Comparison of ENCODE assay signal across 21 cellular contexts in the genomic region with DNA sequence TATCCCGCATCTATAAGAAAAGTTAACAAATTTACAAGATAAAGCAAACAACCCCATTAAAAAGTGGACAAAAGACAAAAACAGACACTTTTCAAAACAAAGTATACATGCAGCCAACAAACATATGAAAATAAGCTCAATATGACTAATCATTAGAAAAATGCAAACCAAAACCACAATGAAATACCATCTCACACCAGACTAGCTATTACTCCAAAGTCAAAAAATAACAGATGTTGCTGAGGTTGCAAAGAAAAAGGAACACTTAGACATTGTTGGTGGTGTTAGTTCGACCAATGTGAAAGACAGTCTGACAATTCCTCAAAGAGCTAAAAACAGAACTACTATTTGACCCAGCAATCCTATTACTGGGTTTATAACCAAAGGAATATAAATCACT.
DNase-seq lines count a peak whose midpoint lies in the region; ATAC-seq and TF ChIP-seq lines count a peak whose summit lies in the region.
"Had no signal": no experiment of that assay in that cellular context is flagged by ENCODE, and none has a peak within 500 bp of the region (broad histone marks: within the 10 kb centered on the region; RNA-seq: fewer than 3 reads in every experiment).

No MANE protein-coding gene starts in this region.

- BruUV-seq in PC-3 (replicated peaks; lab: Mats Ljungman, UMichigan), result no TSS peak

- H3K9me3 ChIP-seq in PC-3 (ENCODE audit: low read length) (0 out of 2 replicates have a peak, but pooled peaks cover 12% of the 10 kb centered on the region), heart left ventricle (peaks cover 0 to 53% (median 12%) of the 10 kb centered on the region in 12 donors)
- peaks cover 0 to 4% of the 10 kb centered on the region in 2 donors for H3K9me3 ChIP-seq in CD4-positive, alpha-beta memory T cell (ENCODE audit: control insufficient read depth in 1 of 2, low read length in 2 of 2)
- H3K9me3 ChIP-seq: BE2C, MG63 had no signal

- H3K9ac ChIP-seq in PC-3 (ENCODE audit: low read length), result no peak overlapping the region

- no peak overlapping the region for H3K4me3 ChIP-seq in PC-3 (ENCODE audit: low read length)
- no peak overlapping the region for H3K4me3 ChIP-seq in choroid plexus epithelial cell (ENCODE audit: low read depth, low read length)
- no peak overlapping the region for H3K4me3 ChIP-seq in heart left ventricle
- no peak overlapping the region for H3K4me3 ChIP-seq in CD4-positive, alpha-beta memory T cell (ENCODE audit: low read length in 2 of 2)
- H3K4me3 ChIP-seq: GM23338, MG63, SK-N-MC had no signal

- H4K20me1 ChIP-seq in PC-3 (ENCODE audit: low read length), result no peaks in the 10 kb centered on the region

- H3K4me1 ChIP-seq in PC-3 (ENCODE audit: insufficient read depth, low read length) (no peaks in the 10 kb centered on the region), heart left ventricle (no peaks in the 10 kb centered on the region)
- no peaks in the 10 kb centered on the region for H3K4me1 ChIP-seq in CD4-positive, alpha-beta memory T cell (ENCODE audit: insufficient read depth, low read length)
- H3K4me1 ChIP-seq: BE2C had no signal

- POLR2A ChIA-PET in PC-3 (lab: Charles Lee; ENCODE audit: unreplicated experiment), result no interaction called here
- POLR2A ChIA-PET in CD4-positive, alpha-beta memory T cell (lab: Charles Lee; ENCODE audit: partially characterized antibody), result no interaction called here

- CTCF ChIA-PET in PC-3 (lab: Charles Lee), result interaction anchor here (0.6 kb wide), 1 partner anchor 984 kb away, joined by 3 read pairs; no protein-coding TSS in a partner anchor
- CTCF ChIA-PET in CD4-positive, alpha-beta memory T cell (lab: Charles Lee; ENCODE audit: partially characterized antibody), result no interaction called here

- no peak overlapping the region for H3K4me2 ChIP-seq in PC-3 (ENCODE audit: low read length)
- H3K4me2 ChIP-seq: GM23338 had no signal

- TF ChIP-seq CTCF in PC-3 (conservative IDR thresholded peaks at IDR 0.05; ENCODE audit: low read depth, low read length), result no peak
- no peak for TF ChIP-seq CTCF in choroid plexus epithelial cell (conservative IDR thresholded peaks at IDR 0.05; ENCODE audit: low read depth, low read length)
- no peak for TF ChIP-seq CTCF in heart left ventricle (IDR thresholded peaks at IDR 0.05)
- TF ChIP-seq CTCF in mesothelial cell of epicardium (IDR thresholded peaks at IDR 0.05; ENCODE audit: unreplicated experiment), result no peak
- TF ChIP-seq CTCF in omental fat pad (IDR thresholded peaks at IDR 0.05), result no peak

- no peak overlapping the region for H2AFZ ChIP-seq in PC-3 (ENCODE audit: low read length)
- H2AFZ ChIP-seq: GM23338 had no signal

- no peaks in the 10 kb centered on the region for H3K4me1 Mint-ChIP-seq in CD4-positive, alpha-beta memory T cell
- no peaks in the 10 kb centered on the region for H3K4me1 Mint-ChIP-seq in mesothelial cell of epicardium
- H3K4me1 Mint-ChIP-seq: GM23338 had no signal

- DNase-seq in HS-5 (ENCODE audit: low read depth), result peak; percentile 15
- peak; percentile 24 for DNase-seq in PC-3
- peak; percentile 26 for DNase-seq in choroid plexus epithelial cell (ENCODE audit: low read depth)
- DNase-seq in glomerular visceral epithelial cell (ENCODE audit: extremely low spot score), result peak; percentile 1
- no peak for DNase-seq in heart left ventricle
- no peak for DNase-seq in CD4-positive, alpha-beta memory T cell
- DNase-seq in mesothelial cell of epicardium (ENCODE audit: low spot score in 2 of 2, unreplicated experiment in 2 of 2), result no peak
- no peak for DNase-seq in omental fat pad (ENCODE audit: low spot score)
- DNase-seq: BE2C, COR-L47, DMS 273 treated with DMSO at 0.1 percent for 48 hours, HCEC 1CT, IMR-90, MG63, NCI-H1417 treated with DMSO at 0.1 percent for 48 hours, NCI-H187, NCI-H446, NCI-H526, SHP77 had no signal

- no peak overlapping the region for H3K27ac Mint-ChIP-seq in CD4-positive, alpha-beta memory T cell
- H3K27ac Mint-ChIP-seq in mesothelial cell of epicardium, result no peak overlapping the region
- H3K27ac Mint-ChIP-seq: GM23338 had no signal

- 78 to 85% (median 82%) methylated on average over 2 of the region's 2 CpGs for WGBS in heart left ventricle, 4 donors

- peaks cover 4 to 35% (median 30%) of the 10 kb centered on the region in 8 donors for H3K9me3 Mint-ChIP-seq in CD4-positive, alpha-beta memory T cell
- peaks cover 65% of the 10 kb centered on the region for H3K9me3 Mint-ChIP-seq in mesothelial cell of epicardium

- no peaks in the 10 kb centered on the region for H3K9me2 ChIP-seq in PC-3 (replicated peaks; ENCODE audit: low read length)

- TF ChIP-seq POLR2A in heart left ventricle (IDR thresholded peaks at IDR 0.05), result no peak

- H3K27ac ChIP-seq in PC-3 (ENCODE audit: low read length) (no peak overlapping the region), heart left ventricle (no peak overlapping the region)
- no peak overlapping the region for H3K27ac ChIP-seq in CD4-positive, alpha-beta memory T cell (ENCODE audit: low read depth, low read length)
- H3K27ac ChIP-seq: SK-N-MC had no signal

- H3K79me2 ChIP-seq in PC-3 (ENCODE audit: low read length), result no peaks in the 10 kb centered on the region

- no peaks in the 10 kb centered on the region for H3K27me3 Mint-ChIP-seq in CD4-positive, alpha-beta memory T cell
- H3K27me3 Mint-ChIP-seq in mesothelial cell of epicardium (ENCODE audit: low read depth), result no peaks in the 10 kb centered on the region

- H3K4me3 Mint-ChIP-seq in CD4-positive, alpha-beta memory T cell, result no peak overlapping the region
- no peak overlapping the region for H3K4me3 Mint-ChIP-seq in mesothelial cell of epicardium
- H3K4me3 Mint-ChIP-seq: GM23338 had no signal

- no peaks in the 10 kb centered on the region for H3K36me3 Mint-ChIP-seq in CD4-positive, alpha-beta memory T cell
- no peaks in the 10 kb centered on the region for H3K36me3 Mint-ChIP-seq in mesothelial cell of epicardium

- intact Hi-C loops in PC-3 (cut with micrococcal nuclease), result no loop called here
- intact Hi-C loops in heart left ventricle (cut with DNase I), result no loop called here
- intact Hi-C loops in CD4-positive, alpha-beta memory T cell (cut with micrococcal nuclease), result no loop called here

- H3K36me3 ChIP-seq in PC-3 (ENCODE audit: low read depth, low read length), result no peaks in the 10 kb centered on the region; the same call in 1 of the 2 replicates
- no peaks in the 10 kb centered on the region for H3K36me3 ChIP-seq in heart left ventricle
- no peaks in the 10 kb centered on the region for H3K36me3 ChIP-seq in CD4-positive, alpha-beta memory T cell (ENCODE audit: insufficient read depth, low read length)
- H3K36me3 ChIP-seq: BE2C, MG63 had no signal

- H3K27me3 ChIP-seq in PC-3 (ENCODE audit: low read length), result no peaks in the 10 kb centered on the region
- no peaks in the 10 kb centered on the region for H3K27me3 ChIP-seq in heart left ventricle
- H3K27me3 ChIP-seq in CD4-positive, alpha-beta memory T cell (ENCODE audit: insufficient read depth, low read length), result no peaks in the 10 kb centered on the region
- H3K27me3 ChIP-seq: BE2C, MG63 had no signal

- ATAC-seq in PC-3 (no peak), heart left ventricle (no peak), omental fat pad (ENCODE audit: low FRiP score) (no peak)
- ATAC-seq: GM23338 had no signal

- H3F3A ChIP-seq in PC-3 (ENCODE audit: low read length, unreplicated experiment), result no peaks in the 10 kb centered on the region

Comparison
In these comparisons a context has a peak if more than half of its experiments do, and no peak if none do; other contexts are left out.
1. DNase-seq: peak in HS-5 (single experiment), PC-3 (single experiment), choroid plexus epithelial cell (single experiment) and glomerular visceral epithelial cell (single experiment); none in heart left ventricle (0 of 5), CD4-positive, alpha-beta memory T cell (0 of 5), mesothelial cell of epicardium (0 of 2) and omental fat pad (single experiment).